ENCODE assay signal across 11 cellular contexts in genomic region chr9:96169488-96169887, GRCh38.
DNase-seq lines count a peak whose midpoint lies in the region; ATAC-seq, FAIRE-seq and TF ChIP-seq lines count a peak whose summit lies in the region.
"Had no signal": no experiment of that assay in that cellular context is flagged by ENCODE, and none has a peak within 500 bp of the region (broad histone marks: within the 10 kb centered on the region; RNA-seq: fewer than 3 reads in every experiment).

No MANE protein-coding gene starts in this region.

- H3K4me1 ChIP-seq in A549 (peaks cover 38% of the 10 kb centered on the region), HUES6 (ENCODE audit: control insufficient read depth, insufficient read depth, low read length) (peaks cover 23% of the 10 kb centered on the region), muscle layer of duodenum (ENCODE audit: control insufficient read depth in 1 of 2, insufficient read depth in 2 of 2, low read length in 2 of 2) (peaks cover 0 to 3% of the 10 kb centered on the region in 2 donors), esophagus squamous epithelium (peaks cover 0 to 42% (median 16%) of the 10 kb centered on the region in 3 donors)
- H3K4me1 ChIP-seq: tibial artery had no signal

- H3K27me3 Mint-ChIP-seq in endothelial cell (ENCODE audit: unreplicated experiment) = peaks cover 2% of the 10 kb centered on the region

- H3K27ac Mint-ChIP-seq in endothelial cell (ENCODE audit: unreplicated experiment) = peak overlapping the region; percentile 50
- H3K27ac Mint-ChIP-seq: B cell had no signal

- no peak overlapping the region for H3K4me3 ChIP-seq in A549
- peak overlapping the region; percentile 22 for H3K4me3 ChIP-seq in HUES6 (ENCODE audit: low read depth, low read length)
- no peak overlapping the region for H3K4me3 ChIP-seq in muscle layer of duodenum (ENCODE audit: low read depth in 1 of 2, low read length in 2 of 2)
- peak overlapping the region in 1 of 4 donors; percentile 7 for H3K4me3 ChIP-seq in esophagus squamous epithelium
- H3K4me3 ChIP-seq: tibial artery had no signal

- TF ChIP-seq POLR2A in A549 (IDR thresholded peaks at IDR 0.05; ENCODE audit: low read length) (no peak), esophagus squamous epithelium (IDR thresholded peaks at IDR 0.05) (no peak)

- peak overlapping the region; percentile 45 for H3K9ac ChIP-seq in HUES6 (ENCODE audit: low read length)

- H3K9me3 ChIP-seq in A549 (no peaks in the 10 kb centered on the region; the same call in 2 of the 3 replicates), HUES6 (ENCODE audit: control insufficient read depth, insufficient read depth, low read depth, low read length) (peaks cover under 1% of the 10 kb centered on the region; the same call in 1 of the 2 replicates), muscle layer of duodenum (ENCODE audit: control insufficient read depth in 1 of 2, low read length in 2 of 2) (no peaks in the 10 kb centered on the region), esophagus squamous epithelium (no peaks in the 10 kb centered on the region)
- H3K9me3 ChIP-seq: tibial artery had no signal

- POLR2A ChIA-PET in A549 (lab: Yijun Ruan, JAX) = no interaction called here

- CTCF ChIA-PET in A549 (lab: Yijun Ruan, JAX) = interaction anchor here (0.6 to 1.0 kb wide), 3 partner anchors 13 to 457 kb away, joined by 3 to 4 read pairs (median 3); no protein-coding TSS in a partner anchor

- 1% methylated on average over 14 of the region's 15 CpGs for WGBS in A549 (ENCODE audit: missing lambda C conversion rate)
- WGBS in esophagus squamous epithelium, 2 donors = 7 to 14% methylated on average over 12 of the region's 15 CpGs

- H3K4me1 Mint-ChIP-seq in endothelial cell (ENCODE audit: unreplicated experiment) = peaks cover 48% of the 10 kb centered on the region
- H3K4me1 Mint-ChIP-seq: B cell had no signal

- H3K9me3 Mint-ChIP-seq in endothelial cell (ENCODE audit: unreplicated experiment) = no peaks in the 10 kb centered on the region

- peak; percentile 23 to 70 for TF ChIP-seq RAD21 in A549 (conservative IDR thresholded peaks at IDR 0.05 in 1 of 2, IDR thresholded peaks at IDR 0.05 in 1 of 2)

- H3K4me3 Mint-ChIP-seq in endothelial cell (ENCODE audit: unreplicated experiment) = no peak overlapping the region
- H3K4me3 Mint-ChIP-seq: B cell had no signal

- no peak for FAIRE-seq in A549 (lab: Jason Lieb, UNC)

- H3K36me3 Mint-ChIP-seq in endothelial cell (ENCODE audit: low read depth, unreplicated experiment) = no peaks in the 10 kb centered on the region

- TF ChIP-seq EP300 in A549 (IDR thresholded peaks at IDR 0.05) = peak; percentile 95 to 97

- H3K27ac ChIP-seq in A549 (peak overlapping the region; percentile 90 to 93), HUES6 (ENCODE audit: low read depth, low read length) (peak overlapping the region; percentile 76; the same call in 1 of the 2 replicates), muscle layer of duodenum (ENCODE audit: low read length) (peak overlapping the region; percentile 7), esophagus squamous epithelium (peak overlapping the region in 1 of 4 donors; percentile 52)
- H3K27ac ChIP-seq: tibial artery had no signal

- peak; percentile 95 for ATAC-seq in A549
- ATAC-seq in HG02678 (IDR thresholded peaks at IDR 0.05; ENCODE audit: unreplicated experiment) = no peak
- no peak for ATAC-seq in GM21786 (IDR thresholded peaks at IDR 0.05; ENCODE audit: unreplicated experiment)
- no peak for ATAC-seq in HG02642 (IDR thresholded peaks at IDR 0.05; ENCODE audit: poor library complexity, unreplicated experiment)
- ATAC-seq: activated CD4-positive, CD25-positive, alpha-beta regulatory T cell treated with anti-CD3 and anti-CD28 coated beads, Interleukin-2, amount 50 U/mL, for 24 hours had no signal

- peak overlapping the region; percentile 75 for H3K4me2 ChIP-seq in A549

- no peak for TF ChIP-seq CTCF in A549 (IDR thresholded peaks at IDR 0.05)
- TF ChIP-seq CTCF in endothelial cell (IDR thresholded peaks at IDR 0.05; ENCODE audit: unreplicated experiment) = no peak
- no peak for TF ChIP-seq CTCF in esophagus squamous epithelium (IDR thresholded peaks at IDR 0.05)

- DNase-seq in A549 (ENCODE audit: low read depth in 1 of 2, low spot score in 1 of 2) = peak; percentile 87 to 98
- DNase-seq in endothelial cell (ENCODE audit: low spot score) = peak; percentile 67
- DNase-seq in esophagus squamous epithelium (lab: John Stamatoyannopoulos, UW) = no peak

- no peaks in the 10 kb centered on the region for H3K36me3 ChIP-seq in HUES6 (ENCODE audit: control insufficient read depth, insufficient read depth, low read length)
- no peaks in the 10 kb centered on the region for H3K36me3 ChIP-seq in muscle layer of duodenum (ENCODE audit: control insufficient read depth in 1 of 2, insufficient read depth in 2 of 2, low read length in 2 of 2)
- no peaks in the 10 kb centered on the region for H3K36me3 ChIP-seq in esophagus squamous epithelium
- H3K36me3 ChIP-seq: tibial artery had no signal

- intact Hi-C loops in esophagus squamous epithelium (cut with DNase I) = no loop called here

- H3K27me3 ChIP-seq in HUES6 (ENCODE audit: control insufficient read depth, insufficient read depth, low read length) = 0 out of 2 replicates have a peak, but pooled peaks cover 2% of the 10 kb centered on the region
- no peaks in the 10 kb centered on the region for H3K27me3 ChIP-seq in muscle layer of duodenum (ENCODE audit: low read depth, low read length)
- H3K27me3 ChIP-seq in esophagus squamous epithelium = peaks cover 0 to 5% (median under 1%) of the 10 kb centered on the region in 4 donors
- H3K27me3 ChIP-seq: tibial artery had no signal

TF ChIP-seq in A549, 52 proteins besides CTCF, POLR2A, EP300 and RAD21:
- TF ChIP-seq MAFK (IDR thresholded peaks at IDR 0.05; ENCODE audit: partially characterized antibody) (no peak), HES2 (IDR thresholded peaks at IDR 0.05) (0 out of 2 replicates have a peak, but pooled peaks have one; percentile 32), SMC3 (IDR thresholded peaks at IDR 0.05) (peak; percentile 66), FOSL2 (IDR thresholded peaks at IDR 0.05) (peak; percentile 49; the same call in 1 of the 2 replicates), FOSL2 (CRISPR knock-in tag; IDR thresholded peaks at IDR 0.05) (peak; percentile 5; the same call in 1 of the 2 replicates), CEBPB (IDR thresholded peaks at IDR 0.05) (peak; percentile 12 to 17; a peak in 1 of 4 replicates), KDM1A (IDR thresholded peaks at IDR 0.05; ENCODE audit: low read depth) (no peak), ESRRA (IDR thresholded peaks at IDR 0.05; ENCODE audit: borderline replicate concordance, low read length) (no peak), BCL3 (IDR thresholded peaks at IDR 0.05) (peak; percentile 92), GATA3 (IDR thresholded peaks at IDR 0.05; ENCODE audit: borderline replicate concordance) (peak; percentile 94), CHD4 (IDR thresholded peaks at IDR 0.05; ENCODE audit: borderline replicate concordance) (no peak), JUN (IDR thresholded peaks at IDR 0.05) (peak; percentile 91 to 97), MAX (IDR thresholded peaks at IDR 0.05) (peak; percentile 42; the same call in 1 of the 2 replicates), TP53 (CRISPR knock-in tag; IDR thresholded peaks at IDR 0.05) (no peak), JUNB (IDR thresholded peaks at IDR 0.05) (peak; percentile 82)

Comparison
In these comparisons a context has a peak if more than half of its experiments do, and no peak if none do; other contexts are left out.
1. ATAC-seq: peak in A549 (2 of 2); none in HG02678 (single experiment), GM21786 (single experiment) and HG02642 (single experiment).